In genomic region chr4:124936427-124936826, GRCh38 we compare ENCODE assay signal across 8 cellular contexts.
A peak's percentile ranks its signal among the peaks of the same experiment; 100 is the strongest.
DNase-seq lines count a peak whose midpoint lies in the region; ATAC-seq and TF ChIP-seq lines count a peak whose summit lies in the region.
"Had no signal": no experiment of that assay in that cellular context is flagged by ENCODE, and none has a peak within 500 bp of the region (broad histone marks: within the 10 kb centered on the region; RNA-seq: fewer than 3 reads in every experiment).

No MANE protein-coding gene starts in this region.

- H3K36me3 ChIP-seq in adipocyte (ENCODE audit: control insufficient read depth, insufficient read depth, low read length, severe bottlenecking), result no peaks in the 10 kb centered on the region

- peaks cover 4% of the 10 kb centered on the region for H3K9me3 Mint-ChIP-seq in type B pancreatic cell
- peaks cover 15% of the 10 kb centered on the region for H3K9me3 Mint-ChIP-seq in natural killer cell treated with Interleukin-12 subunit alpha and Interleukin-12 subunit beta and Interleukin-15 and Interleukin-18, amount 100 ng/mL, for 72 hours

- peaks cover 14% of the 10 kb centered on the region for H3K4me1 Mint-ChIP-seq in type B pancreatic cell (ENCODE audit: unreplicated experiment)
- no peaks in the 10 kb centered on the region for H3K4me1 Mint-ChIP-seq in natural killer cell treated with Interleukin-12 subunit alpha and Interleukin-12 subunit beta and Interleukin-15 and Interleukin-18, amount 100 ng/mL, for 72 hours (ENCODE audit: low read depth in 2 of 2)
- H3K4me1 Mint-ChIP-seq: activated B cell treated with CpG ODN at 0.5 μM for 24 hours had no signal

- no peaks in the 10 kb centered on the region for H3K36me3 Mint-ChIP-seq in type B pancreatic cell
- no peaks in the 10 kb centered on the region for H3K36me3 Mint-ChIP-seq in natural killer cell treated with Interleukin-12 subunit alpha and Interleukin-12 subunit beta and Interleukin-15 and Interleukin-18, amount 100 ng/mL, for 72 hours

- H3K4me3 ChIP-seq in adipocyte (ENCODE audit: low read length), result peak overlapping the region; percentile 10

- TF ChIP-seq CTCF in type B pancreatic cell (conservative IDR thresholded peaks at IDR 0.05), result no peak

- H3K27me3 ChIP-seq in adipocyte (replicated peaks; ENCODE audit: control insufficient read depth, insufficient read depth, low read length), result no peaks in the 10 kb centered on the region

- no peak for ATAC-seq in HG03025 (IDR thresholded peaks at IDR 0.05; ENCODE audit: low FRiP score, unreplicated experiment)
- ATAC-seq in natural killer cell treated with Interleukin-12 subunit alpha and Interleukin-12 subunit beta and Interleukin-15 and Interleukin-18, amount 100 ng/mL, for 72 hours, result no peak

- no peaks in the 10 kb centered on the region for H3K27me3 Mint-ChIP-seq in type B pancreatic cell
- H3K27me3 Mint-ChIP-seq in natural killer cell treated with Interleukin-12 subunit alpha and Interleukin-12 subunit beta and Interleukin-15 and Interleukin-18, amount 100 ng/mL, for 72 hours, result no peaks in the 10 kb centered on the region
- H3K27me3 Mint-ChIP-seq: activated B cell treated with CpG ODN at 0.5 μM for 24 hours had no signal

- DNase-seq in NCI-H1105 treated with DMSO at 0.1 percent for 48 hours (lab: John Stamatoyannopoulos, UW) (peak; percentile 61), adipocyte (ENCODE audit: low read depth) (peak; percentile 25), iPS-NIHi7 (ENCODE audit: extremely low spot score) (peak; percentile 9), type B pancreatic cell (ENCODE audit: extremely low spot score, unreplicated experiment) (no peak)
- DNase-seq in stimulated activated CD4-positive, alpha-beta T cell treated with anti-CD3 and anti-CD28 coated beads, Interleukin-4, amount 100 ng/mL, for 1 hour, result no peak
- no peak for DNase-seq in natural killer cell treated with Interleukin-12 subunit alpha and Interleukin-12 subunit beta and Interleukin-15 and Interleukin-18, amount 100 ng/mL, for 72 hours (ENCODE audit: low spot score)
- DNase-seq: activated B cell treated with CpG ODN at 0.5 μM for 24 hours had no signal

- H3K4me3 Mint-ChIP-seq in type B pancreatic cell, result peak overlapping the region; percentile 27
- H3K4me3 Mint-ChIP-seq in natural killer cell treated with Interleukin-12 subunit alpha and Interleukin-12 subunit beta and Interleukin-15 and Interleukin-18, amount 100 ng/mL, for 72 hours, result no peak overlapping the region
- H3K4me3 Mint-ChIP-seq: activated B cell treated with CpG ODN at 0.5 μM for 24 hours had no signal

- H3K9me3 ChIP-seq in adipocyte (ENCODE audit: control insufficient read depth, low read length), result no peaks in the 10 kb centered on the region

- no peak overlapping the region for H3K27ac Mint-ChIP-seq in type B pancreatic cell
- H3K27ac Mint-ChIP-seq in natural killer cell treated with Interleukin-12 subunit alpha and Interleukin-12 subunit beta and Interleukin-15 and Interleukin-18, amount 100 ng/mL, for 72 hours, result no peak overlapping the region
- H3K27ac Mint-ChIP-seq: activated B cell treated with CpG ODN at 0.5 μM for 24 hours had no signal

- H3K4me1 ChIP-seq in adipocyte (ENCODE audit: control insufficient read depth, insufficient read depth, low read length), result peaks cover 33% of the 10 kb centered on the region

- no peak overlapping the region for H3K9ac ChIP-seq in adipocyte (ENCODE audit: low read length)

Comparison
In these comparisons a context has a peak if more than half of its experiments do, and no peak if none do; other contexts are left out.
1. DNase-seq: peak in NCI-H1105 treated with DMSO at 0.1 percent for 48 hours (single experiment), adipocyte (single experiment) and iPS-NIHi7 (single experiment); none in type B pancreatic cell (single experiment), stimulated activated CD4-positive, alpha-beta T cell treated with anti-CD3 and anti-CD28 coated beads, Interleukin-4, amount 100 ng/mL, for 1 hour (single experiment) and natural killer cell treated with Interleukin-12 subunit alpha and Interleukin-12 subunit beta and Interleukin-15 and Interleukin-18, amount 100 ng/mL, for 72 hours (single experiment).